ENCODE assay signal across 1 cellular context in the genomic region with DNA sequence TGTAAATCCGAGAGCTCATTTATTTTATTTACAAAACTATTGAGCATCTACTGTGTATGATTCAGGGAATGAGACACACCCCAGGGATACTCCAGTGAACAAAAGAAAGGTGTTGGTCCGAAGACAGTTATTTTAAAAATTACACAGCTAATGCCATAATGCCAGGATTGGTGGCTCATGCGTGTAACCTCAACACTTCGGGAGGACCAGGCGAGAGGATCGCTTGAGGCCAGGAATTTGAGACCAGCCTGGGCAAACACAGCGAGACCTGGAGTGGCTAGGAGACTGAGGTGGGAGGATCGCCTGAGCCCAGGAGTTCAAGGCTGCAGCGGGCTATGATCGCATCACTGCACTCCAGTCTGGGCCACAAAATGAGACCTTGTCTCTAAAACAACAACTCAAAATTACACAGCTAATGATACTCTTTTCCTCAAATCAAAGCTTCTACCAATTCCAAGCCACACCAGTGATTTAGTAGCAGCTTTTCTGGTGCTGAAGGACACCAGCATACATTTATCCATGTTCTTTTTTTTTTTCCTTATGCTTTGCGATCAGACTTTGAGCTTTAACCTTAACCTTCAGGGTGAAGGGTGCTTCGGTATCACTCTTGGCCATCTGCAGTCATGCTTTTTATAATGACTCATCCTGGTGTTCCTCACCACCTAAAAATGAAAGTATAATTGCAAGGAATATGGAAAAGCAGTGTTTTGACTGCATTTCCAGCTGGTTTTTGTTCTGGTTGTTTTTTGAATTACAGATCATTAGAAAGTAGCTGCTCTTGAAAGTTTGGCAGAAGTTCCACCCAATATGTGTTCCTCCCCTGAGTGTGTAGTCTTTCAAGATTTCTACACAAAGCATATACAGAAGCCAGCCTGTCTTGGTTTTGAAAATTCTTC.
A peak's percentile ranks its signal among the peaks of the same experiment; 100 is the strongest.
TF ChIP-seq lines count a peak whose summit lies in the region.

No MANE protein-coding gene starts in this region.

TF ChIP-seq in K562, 482 proteins besides CTCF, POLR2A, EP300 and RAD21 (continues in another document):
- TF ChIP-seq TCF3 (CRISPR knock-in tag; IDR thresholded peaks at IDR 0.05) (peak; percentile 38), KDM1A (IDR thresholded peaks at IDR 0.05) (peak; percentile 57 to 64), ZNF217 (CRISPR knock-in tag; IDR thresholded peaks at IDR 0.05) (no peak), KAT7 (CRISPR knock-in tag; IDR thresholded peaks at IDR 0.05; ENCODE audit: borderline replicate concordance) (0 out of 2 replicates have a peak, but pooled peaks have one; percentile 32), U2AF1 (optimal IDR thresholded peaks at IDR 0.05; ENCODE audit: low read depth, low read length) (no peak), CBX5 (IDR thresholded peaks at IDR 0.05; ENCODE audit: borderline replicate concordance, low read depth) (no peak), SMARCC2 (IDR thresholded peaks at IDR 0.05; ENCODE audit: low read depth) (peak; percentile 60; the same call in 1 of the 2 replicates), MEF2D (tag; conservative IDR thresholded peaks at IDR 0.05; ENCODE audit: low read depth) (no peak), TAL1 (IDR thresholded peaks at IDR 0.05) (peak; percentile 55), NFE2 (IDR thresholded peaks at IDR 0.05; ENCODE audit: low read depth) (peak; percentile 50), SIRT6 (IDR thresholded peaks at IDR 0.05; ENCODE audit: low read depth, low read length) (no peak), JUND (IDR thresholded peaks at IDR 0.05; ENCODE audit: borderline replicate concordance, low read depth, low read length) (peak; percentile 96), JUND (tag; IDR thresholded peaks at IDR 0.05; ENCODE audit: borderline replicate concordance, low read depth, low read length) (peak; percentile 97), SMARCE1 (IDR thresholded peaks at IDR 0.05) (peak; percentile 85; the same call in 1 of the 2 replicates), SAFB (IDR thresholded peaks at IDR 0.05; ENCODE audit: borderline replicate concordance, low read depth, low read length) (no peak), ZNF41 (CRISPR knock-in tag; conservative IDR thresholded peaks at IDR 0.05) (no peak), FUS (optimal IDR thresholded peaks at IDR 0.05; ENCODE audit: low read depth, low read length) (no peak), ARID1B (IDR thresholded peaks at IDR 0.05) (peak; percentile 84), ESRRA (IDR thresholded peaks at IDR 0.05; ENCODE audit: borderline replicate concordance, low read depth) (peak; percentile 94), CBFA2T3 (IDR thresholded peaks at IDR 0.05) (peak; percentile 49), NEUROD1 (IDR thresholded peaks at IDR 0.05; ENCODE audit: borderline replicate concordance, low read depth, low read length, partially characterized antibody) (no peak), PPARD (CRISPR knock-in tag; IDR thresholded peaks at IDR 0.05) (no peak), MYC (IDR thresholded peaks at IDR 0.05; ENCODE audit: low read depth, low read length) (0 out of 2 replicates have a peak, but pooled peaks have one; percentile 35), MYC (CRISPR knock-in tag; IDR thresholded peaks at IDR 0.05; ENCODE audit: borderline replicate concordance, low read depth) (no peak), ETV5 (CRISPR knock-in tag; IDR thresholded peaks at IDR 0.05; ENCODE audit: low read depth) (no peak), MAFG (tag; conservative IDR thresholded peaks at IDR 0.05) (peak; percentile 53; the same call in 1 of the 2 replicates), HMG20A (CRISPR knock-in tag; conservative IDR thresholded peaks at IDR 0.05) (no peak), JUN (IDR thresholded peaks at IDR 0.05; ENCODE audit: borderline replicate concordance, low read depth, low read length) (peak; percentile 89), JUN (CRISPR knock-in tag; IDR thresholded peaks at IDR 0.05; ENCODE audit: borderline replicate concordance) (no peak), ZNF75A (CRISPR knock-in tag; IDR thresholded peaks at IDR 0.05) (no peak), MAFK (IDR thresholded peaks at IDR 0.05; ENCODE audit: low read length) (no peak), POLR2AphosphoS5 (IDR thresholded peaks at IDR 0.05; ENCODE audit: control insufficient read depth, insufficient read depth, low read depth, low read length) (no peak), ZNF584 (CRISPR knock-in tag; IDR thresholded peaks at IDR 0.05; ENCODE audit: low read depth) (no peak), RNF2 (IDR thresholded peaks at IDR 0.05) (0 out of 2 replicates have a peak, but pooled peaks have one; percentile 22), RFX5 (IDR thresholded peaks at IDR 0.05; ENCODE audit: low read depth, low read length) (no peak), DPF2 (IDR thresholded peaks at IDR 0.05) (peak; percentile 81), FOSL1 (tag; conservative IDR thresholded peaks at IDR 0.05) (peak; percentile 96), LEF1 (IDR thresholded peaks at IDR 0.05) (peak; percentile 73; the same call in 1 of the 2 replicates), MCM7 (IDR thresholded peaks at IDR 0.05) (no peak), MTA2 (IDR thresholded peaks at IDR 0.05; ENCODE audit: low read depth) (peak; percentile 23; the same call in 1 of the 2 replicates), PHB (CRISPR knock-in tag; IDR thresholded peaks at IDR 0.05) (no peak)
- TF ChIP-seq, protein P1, sequence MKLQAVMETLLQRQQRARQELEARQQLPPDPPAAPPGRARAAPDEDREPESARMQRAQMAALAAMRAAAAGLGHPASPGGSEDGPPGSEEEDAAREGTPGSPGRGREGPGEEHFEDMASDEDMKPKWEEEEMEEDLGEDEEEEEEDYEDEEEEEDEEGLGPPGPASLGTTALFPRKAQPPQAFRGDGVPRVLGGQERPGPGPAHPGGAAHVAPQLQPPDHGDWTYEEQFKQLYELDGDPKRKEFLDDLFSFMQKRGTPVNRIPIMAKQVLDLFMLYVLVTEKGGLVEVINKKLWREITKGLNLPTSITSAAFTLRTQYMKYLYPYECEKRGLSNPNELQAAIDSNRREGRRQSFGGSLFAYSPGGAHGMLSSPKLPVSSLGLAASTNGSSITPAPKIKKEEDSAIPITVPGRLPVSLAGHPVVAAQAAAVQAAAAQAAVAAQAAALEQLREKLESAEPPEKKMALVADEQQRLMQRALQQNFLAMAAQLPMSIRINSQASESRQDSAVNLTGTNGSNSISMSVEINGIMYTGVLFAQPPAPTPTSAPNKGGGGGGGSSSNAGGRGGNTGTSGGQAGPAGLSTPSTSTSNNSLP (IDR thresholded peaks at IDR 0.05; ENCODE audit: borderline replicate concordance, low read depth, low read length) = peak; percentile 62; the same call in 1 of the 2 replicates
- TF ChIP-seq, protein P2, sequence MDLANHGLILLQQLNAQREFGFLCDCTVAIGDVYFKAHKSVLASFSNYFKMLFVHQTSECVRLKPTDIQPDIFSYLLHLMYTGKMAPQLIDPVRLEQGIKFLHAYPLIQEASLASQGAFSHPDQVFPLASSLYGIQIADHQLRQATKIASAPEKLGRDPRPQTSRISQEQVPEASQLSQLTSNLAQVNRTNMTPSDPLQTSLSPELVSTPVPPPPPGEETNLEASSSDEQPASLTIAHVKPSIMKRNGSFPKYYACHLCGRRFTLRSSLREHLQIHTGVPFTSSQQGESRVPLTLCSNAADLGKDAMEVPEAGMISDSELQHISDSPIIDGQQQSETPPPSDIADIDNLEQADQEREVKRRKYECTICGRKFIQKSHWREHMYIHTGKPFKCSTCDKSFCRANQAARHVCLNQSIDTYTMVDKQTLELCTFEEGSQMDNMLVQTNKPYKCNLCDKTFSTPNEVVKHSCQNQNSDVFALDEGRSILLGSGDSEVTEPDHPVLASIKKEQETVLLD (IDR thresholded peaks at IDR 0.05) = no peak
- TF ChIP-seq, protein P3, sequence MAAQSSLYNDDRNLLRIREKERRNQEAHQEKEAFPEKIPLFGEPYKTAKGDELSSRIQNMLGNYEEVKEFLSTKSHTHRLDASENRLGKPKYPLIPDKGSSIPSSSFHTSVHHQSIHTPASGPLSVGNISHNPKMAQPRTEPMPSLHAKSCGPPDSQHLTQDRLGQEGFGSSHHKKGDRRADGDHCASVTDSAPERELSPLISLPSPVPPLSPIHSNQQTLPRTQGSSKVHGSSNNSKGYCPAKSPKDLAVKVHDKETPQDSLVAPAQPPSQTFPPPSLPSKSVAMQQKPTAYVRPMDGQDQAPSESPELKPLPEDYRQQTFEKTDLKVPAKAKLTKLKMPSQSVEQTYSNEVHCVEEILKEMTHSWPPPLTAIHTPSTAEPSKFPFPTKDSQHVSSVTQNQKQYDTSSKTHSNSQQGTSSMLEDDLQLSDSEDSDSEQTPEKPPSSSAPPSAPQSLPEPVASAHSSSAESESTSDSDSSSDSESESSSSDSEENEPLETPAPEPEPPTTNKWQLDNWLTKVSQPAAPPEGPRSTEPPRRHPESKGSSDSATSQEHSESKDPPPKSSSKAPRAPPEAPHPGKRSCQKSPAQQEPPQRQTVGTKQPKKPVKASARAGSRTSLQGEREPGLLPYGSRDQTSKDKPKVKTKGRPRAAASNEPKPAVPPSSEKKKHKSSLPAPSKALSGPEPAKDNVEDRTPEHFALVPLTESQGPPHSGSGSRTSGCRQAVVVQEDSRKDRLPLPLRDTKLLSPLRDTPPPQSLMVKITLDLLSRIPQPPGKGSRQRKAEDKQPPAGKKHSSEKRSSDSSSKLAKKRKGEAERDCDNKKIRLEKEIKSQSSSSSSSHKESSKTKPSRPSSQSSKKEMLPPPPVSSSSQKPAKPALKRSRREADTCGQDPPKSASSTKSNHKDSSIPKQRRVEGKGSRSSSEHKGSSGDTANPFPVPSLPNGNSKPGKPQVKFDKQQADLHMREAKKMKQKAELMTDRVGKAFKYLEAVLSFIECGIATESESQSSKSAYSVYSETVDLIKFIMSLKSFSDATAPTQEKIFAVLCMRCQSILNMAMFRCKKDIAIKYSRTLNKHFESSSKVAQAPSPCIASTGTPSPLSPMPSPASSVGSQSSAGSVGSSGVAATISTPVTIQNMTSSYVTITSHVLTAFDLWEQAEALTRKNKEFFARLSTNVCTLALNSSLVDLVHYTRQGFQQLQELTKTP (IDR thresholded peaks at IDR 0.05; ENCODE audit: low read depth in 1 of 2, partially characterized antibody in 2 of 2) = peak in 1 of 2 experiments; percentile 17
- TF ChIP-seq, protein P4, sequence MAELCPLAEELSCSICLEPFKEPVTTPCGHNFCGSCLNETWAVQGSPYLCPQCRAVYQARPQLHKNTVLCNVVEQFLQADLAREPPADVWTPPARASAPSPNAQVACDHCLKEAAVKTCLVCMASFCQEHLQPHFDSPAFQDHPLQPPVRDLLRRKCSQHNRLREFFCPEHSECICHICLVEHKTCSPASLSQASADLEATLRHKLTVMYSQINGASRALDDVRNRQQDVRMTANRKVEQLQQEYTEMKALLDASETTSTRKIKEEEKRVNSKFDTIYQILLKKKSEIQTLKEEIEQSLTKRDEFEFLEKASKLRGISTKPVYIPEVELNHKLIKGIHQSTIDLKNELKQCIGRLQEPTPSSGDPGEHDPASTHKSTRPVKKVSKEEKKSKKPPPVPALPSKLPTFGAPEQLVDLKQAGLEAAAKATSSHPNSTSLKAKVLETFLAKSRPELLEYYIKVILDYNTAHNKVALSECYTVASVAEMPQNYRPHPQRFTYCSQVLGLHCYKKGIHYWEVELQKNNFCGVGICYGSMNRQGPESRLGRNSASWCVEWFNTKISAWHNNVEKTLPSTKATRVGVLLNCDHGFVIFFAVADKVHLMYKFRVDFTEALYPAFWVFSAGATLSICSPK (IDR thresholded peaks at IDR 0.05; ENCODE audit: borderline replicate concordance) = no peak
- TF ChIP-seq, protein P5, sequence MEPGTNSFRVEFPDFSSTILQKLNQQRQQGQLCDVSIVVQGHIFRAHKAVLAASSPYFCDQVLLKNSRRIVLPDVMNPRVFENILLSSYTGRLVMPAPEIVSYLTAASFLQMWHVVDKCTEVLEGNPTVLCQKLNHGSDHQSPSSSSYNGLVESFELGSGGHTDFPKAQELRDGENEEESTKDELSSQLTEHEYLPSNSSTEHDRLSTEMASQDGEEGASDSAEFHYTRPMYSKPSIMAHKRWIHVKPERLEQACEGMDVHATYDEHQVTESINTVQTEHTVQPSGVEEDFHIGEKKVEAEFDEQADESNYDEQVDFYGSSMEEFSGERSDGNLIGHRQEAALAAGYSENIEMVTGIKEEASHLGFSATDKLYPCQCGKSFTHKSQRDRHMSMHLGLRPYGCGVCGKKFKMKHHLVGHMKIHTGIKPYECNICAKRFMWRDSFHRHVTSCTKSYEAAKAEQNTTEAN (CRISPR knock-in tag; IDR thresholded peaks at IDR 0.05) = no peak
